1 cellular context compared by ENCODE assay signal in the genomic region with DNA sequence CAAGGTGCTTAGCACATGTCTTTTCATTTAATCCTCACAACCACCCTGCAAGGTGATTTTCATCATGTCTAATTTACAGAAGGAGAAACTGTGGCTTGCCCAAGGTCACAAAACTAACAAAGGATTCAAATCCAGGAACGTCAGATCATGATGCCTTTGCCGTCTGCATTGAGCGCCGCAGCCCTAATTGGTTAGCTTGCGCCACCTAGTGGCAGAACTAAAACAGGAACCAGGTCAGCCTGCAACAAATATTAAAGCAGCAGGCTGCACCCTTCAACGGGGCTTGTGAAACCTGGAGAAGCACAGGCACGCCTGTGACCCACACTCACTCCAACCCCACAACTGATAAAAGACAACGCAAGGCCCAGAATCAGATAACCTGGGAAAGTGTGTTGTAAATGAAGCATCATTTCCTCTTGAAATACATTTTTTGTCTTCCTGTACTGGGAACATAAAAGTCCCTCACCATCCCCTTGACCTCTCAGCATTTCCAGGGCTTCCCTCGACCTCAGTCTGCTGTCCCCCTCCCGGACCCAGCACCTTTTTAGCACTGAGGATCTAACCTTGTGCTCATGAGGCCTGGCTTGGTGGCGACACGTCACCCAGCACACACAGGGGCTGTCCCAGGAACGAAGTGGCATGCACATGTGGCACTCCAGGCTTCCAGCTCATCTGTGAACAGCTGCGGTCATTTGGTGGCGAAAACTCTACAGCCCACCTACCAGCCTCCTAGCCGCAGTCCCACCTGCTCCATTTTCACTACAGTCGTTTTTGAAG.
TF ChIP-seq lines count a peak whose summit lies in the region.

No MANE protein-coding gene starts in this region.

TF ChIP-seq in HepG2, 621 proteins besides CTCF, POLR2A, EP300 and RAD21 (continued from another document and continues in another):
- TF ChIP-seq, protein P1, sequence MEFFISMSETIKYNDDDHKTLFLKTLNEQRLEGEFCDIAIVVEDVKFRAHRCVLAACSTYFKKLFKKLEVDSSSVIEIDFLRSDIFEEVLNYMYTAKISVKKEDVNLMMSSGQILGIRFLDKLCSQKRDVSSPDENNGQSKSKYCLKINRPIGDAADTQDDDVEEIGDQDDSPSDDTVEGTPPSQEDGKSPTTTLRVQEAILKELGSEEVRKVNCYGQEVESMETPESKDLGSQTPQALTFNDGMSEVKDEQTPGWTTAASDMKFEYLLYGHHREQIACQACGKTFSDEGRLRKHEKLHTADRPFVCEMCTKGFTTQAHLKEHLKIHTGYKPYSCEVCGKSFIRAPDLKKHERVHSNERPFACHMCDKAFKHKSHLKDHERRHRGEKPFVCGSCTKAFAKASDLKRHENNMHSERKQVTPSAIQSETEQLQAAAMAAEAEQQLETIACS (CRISPR knock-in tag; IDR thresholded peaks at IDR 0.05), result no peak
- TF ChIP-seq ZNF841 (CRISPR knock-in tag; IDR thresholded peaks at IDR 0.05; ENCODE audit: borderline replicate concordance) (no peak), ETV5 (CRISPR knock-in tag; IDR thresholded peaks at IDR 0.05; ENCODE audit: borderline replicate concordance) (peak; percentile 28; the same call in 1 of the 2 replicates), ZEB1 (IDR thresholded peaks at IDR 0.05; ENCODE audit: insufficient replicate concordance, low read depth) (no peak), ZFP36 (IDR thresholded peaks at IDR 0.05; ENCODE audit: borderline replicate concordance, low read depth, low read length, partially characterized antibody) (no peak), MIER2 (CRISPR knock-in tag; IDR thresholded peaks at IDR 0.05) (no peak), FOXK1 (CRISPR knock-in tag; IDR thresholded peaks at IDR 0.05; ENCODE audit: borderline replicate concordance, low read depth) (peak; percentile 35; the same call in 1 of the 2 replicates), SRSF1 (optimal IDR thresholded peaks at IDR 0.05; ENCODE audit: low read depth, low read length) (no peak), KLF15 (CRISPR knock-in tag; IDR thresholded peaks at IDR 0.05; ENCODE audit: borderline replicate concordance) (no peak), ZNF207 (IDR thresholded peaks at IDR 0.05; ENCODE audit: borderline replicate concordance) (no peak), JUNB (CRISPR knock-in tag; IDR thresholded peaks at IDR 0.05; ENCODE audit: borderline replicate concordance) (no peak), TCF7L2 (IDR thresholded peaks at IDR 0.05; ENCODE audit: low read depth, low read length) (no peak), SMYD3 (CRISPR knock-in tag; IDR thresholded peaks at IDR 0.05) (peak; percentile 69; the same call in 1 of the 2 replicates), YEATS2 (CRISPR knock-in tag; IDR thresholded peaks at IDR 0.05; ENCODE audit: borderline replicate concordance) (peak; percentile 26; the same call in 1 of the 2 replicates), ZNF496 (CRISPR knock-in tag; IDR thresholded peaks at IDR 0.05; ENCODE audit: insufficient replicate concordance) (no peak), PPARG (CRISPR knock-in tag; conservative IDR thresholded peaks at IDR 0.05) (no peak), ARID2 (CRISPR knock-in tag; IDR thresholded peaks at IDR 0.05; ENCODE audit: borderline replicate concordance) (peak; percentile 50; the same call in 1 of the 2 replicates), RXRB (CRISPR knock-in tag; IDR thresholded peaks at IDR 0.05; ENCODE audit: borderline replicate concordance) (peak; percentile 50; the same call in 1 of the 2 replicates), ZNF605 (CRISPR knock-in tag; IDR thresholded peaks at IDR 0.05) (peak; percentile 41; the same call in 1 of the 2 replicates), GATA4 (IDR thresholded peaks at IDR 0.05; ENCODE audit: borderline replicate concordance, low read depth) (no peak), RXRA (CRISPR knock-in tag; IDR thresholded peaks at IDR 0.05) (no peak), SNAPC2 (CRISPR knock-in tag; IDR thresholded peaks at IDR 0.05) (peak; percentile 49; the same call in 1 of the 2 replicates), XBP1 (CRISPR knock-in tag; IDR thresholded peaks at IDR 0.05) (no peak), GATAD1 (CRISPR knock-in tag; IDR thresholded peaks at IDR 0.05) (0 out of 2 replicates have a peak, but pooled peaks have one; percentile 37), TBP (CRISPR knock-in tag; IDR thresholded peaks at IDR 0.05) (no peak), MTA3 (CRISPR knock-in tag; IDR thresholded peaks at IDR 0.05) (no peak), TOPORS (CRISPR knock-in tag; IDR thresholded peaks at IDR 0.05) (0 out of 2 replicates have a peak, but pooled peaks have one; percentile 31), SMAD1 (CRISPR knock-in tag; IDR thresholded peaks at IDR 0.05; ENCODE audit: borderline replicate concordance, low read depth) (peak; percentile 55; the same call in 1 of the 2 replicates), SAP130 (CRISPR knock-in tag; IDR thresholded peaks at IDR 0.05; ENCODE audit: low read depth) (peak; percentile 30; the same call in 1 of the 2 replicates), ZBTB38 (CRISPR knock-in tag; IDR thresholded peaks at IDR 0.05) (no peak), STAG1 (CRISPR knock-in tag; IDR thresholded peaks at IDR 0.05) (peak; percentile 94), PHF20 (CRISPR knock-in tag; IDR thresholded peaks at IDR 0.05) (no peak), ZNF746 (CRISPR knock-in tag; IDR thresholded peaks at IDR 0.05) (no peak), PAF1 (CRISPR knock-in tag; IDR thresholded peaks at IDR 0.05) (no peak), HOXA5 (CRISPR knock-in tag; IDR thresholded peaks at IDR 0.05) (0 out of 2 replicates have a peak, but pooled peaks have one; percentile 35), ZNF562 (CRISPR knock-in tag; IDR thresholded peaks at IDR 0.05; ENCODE audit: borderline replicate concordance) (no peak), MED1 (CRISPR knock-in tag; IDR thresholded peaks at IDR 0.05) (0 out of 2 replicates have a peak, but pooled peaks have one; percentile 19)
- TF ChIP-seq, protein P2, sequence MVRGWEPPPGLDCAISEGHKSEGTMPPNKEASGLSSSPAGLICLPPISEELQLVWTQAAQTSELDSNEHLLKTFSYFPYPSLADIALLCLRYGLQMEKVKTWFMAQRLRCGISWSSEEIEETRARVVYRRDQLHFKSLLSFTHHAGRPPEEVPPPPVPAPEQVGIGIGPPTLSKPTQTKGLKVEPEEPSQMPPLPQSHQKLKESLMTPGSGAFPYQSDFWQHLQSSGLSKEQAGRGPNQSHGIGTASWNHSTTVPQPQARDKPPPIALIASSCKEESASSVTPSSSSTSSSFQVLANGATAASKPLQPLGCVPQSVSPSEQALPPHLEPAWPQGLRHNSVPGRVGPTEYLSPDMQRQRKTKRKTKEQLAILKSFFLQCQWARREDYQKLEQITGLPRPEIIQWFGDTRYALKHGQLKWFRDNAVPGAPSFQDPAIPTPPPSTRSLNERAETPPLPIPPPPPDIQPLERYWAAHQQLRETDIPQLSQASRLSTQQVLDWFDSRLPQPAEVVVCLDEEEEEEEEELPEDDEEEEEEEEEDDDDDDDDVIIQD (CRISPR knock-in tag; IDR thresholded peaks at IDR 0.05; ENCODE audit: low read depth), result 0 out of 2 replicates have a peak, but pooled peaks have one; percentile 21
- TF ChIP-seq, protein P3, sequence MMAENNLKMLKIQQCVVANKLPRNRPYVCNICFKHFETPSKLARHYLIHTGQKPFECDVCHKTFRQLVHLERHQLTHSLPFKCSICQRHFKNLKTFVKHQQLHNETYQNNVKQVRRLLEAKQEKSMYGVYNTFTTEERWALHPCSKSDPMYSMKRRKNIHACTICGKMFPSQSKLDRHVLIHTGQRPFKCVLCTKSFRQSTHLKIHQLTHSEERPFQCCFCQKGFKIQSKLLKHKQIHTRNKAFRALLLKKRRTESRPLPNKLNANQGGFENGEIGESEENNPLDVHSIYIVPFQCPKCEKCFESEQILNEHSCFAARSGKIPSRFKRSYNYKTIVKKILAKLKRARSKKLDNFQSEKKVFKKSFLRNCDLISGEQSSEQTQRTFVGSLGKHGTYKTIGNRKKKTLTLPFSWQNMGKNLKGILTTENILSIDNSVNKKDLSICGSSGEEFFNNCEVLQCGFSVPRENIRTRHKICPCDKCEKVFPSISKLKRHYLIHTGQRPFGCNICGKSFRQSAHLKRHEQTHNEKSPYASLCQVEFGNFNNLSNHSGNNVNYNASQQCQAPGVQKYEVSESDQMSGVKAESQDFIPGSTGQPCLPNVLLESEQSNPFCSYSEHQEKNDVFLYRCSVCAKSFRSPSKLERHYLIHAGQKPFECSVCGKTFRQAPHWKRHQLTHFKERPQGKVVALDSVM (CRISPR knock-in tag; IDR thresholded peaks at IDR 0.05), result peak; percentile 15; the same call in 1 of the 2 replicates
- TF ChIP-seq, protein P4, sequence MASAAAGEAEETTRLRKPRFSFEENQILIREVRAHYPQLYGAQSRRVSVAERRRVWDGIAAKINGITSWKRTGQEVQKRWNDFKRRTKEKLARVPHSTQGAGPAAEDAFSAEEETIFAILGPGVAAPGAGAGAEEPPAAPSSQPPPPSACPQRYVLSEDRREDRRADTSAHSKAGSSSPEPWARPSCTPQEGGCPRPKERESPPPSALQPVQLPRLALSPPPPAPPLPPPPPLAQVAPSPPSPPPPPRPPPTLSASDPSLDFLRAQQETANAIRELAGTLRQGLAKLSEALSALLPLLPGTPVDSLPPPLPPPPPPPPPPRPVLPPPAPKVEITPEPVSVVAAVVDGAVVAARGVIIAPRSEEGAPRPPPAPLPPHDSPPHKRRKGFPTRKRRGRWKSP (CRISPR knock-in tag; IDR thresholded peaks at IDR 0.05), result no peak
- TF ChIP-seq, protein P5, sequence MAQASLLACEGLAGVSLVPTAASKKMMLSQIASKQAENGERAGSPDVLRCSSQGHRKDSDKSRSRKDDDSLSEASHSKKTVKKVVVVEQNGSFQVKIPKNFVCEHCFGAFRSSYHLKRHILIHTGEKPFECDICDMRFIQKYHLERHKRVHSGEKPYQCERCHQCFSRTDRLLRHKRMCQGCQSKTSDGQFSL (CRISPR knock-in tag; IDR thresholded peaks at IDR 0.05), result no peak
- TF ChIP-seq, protein P6, sequence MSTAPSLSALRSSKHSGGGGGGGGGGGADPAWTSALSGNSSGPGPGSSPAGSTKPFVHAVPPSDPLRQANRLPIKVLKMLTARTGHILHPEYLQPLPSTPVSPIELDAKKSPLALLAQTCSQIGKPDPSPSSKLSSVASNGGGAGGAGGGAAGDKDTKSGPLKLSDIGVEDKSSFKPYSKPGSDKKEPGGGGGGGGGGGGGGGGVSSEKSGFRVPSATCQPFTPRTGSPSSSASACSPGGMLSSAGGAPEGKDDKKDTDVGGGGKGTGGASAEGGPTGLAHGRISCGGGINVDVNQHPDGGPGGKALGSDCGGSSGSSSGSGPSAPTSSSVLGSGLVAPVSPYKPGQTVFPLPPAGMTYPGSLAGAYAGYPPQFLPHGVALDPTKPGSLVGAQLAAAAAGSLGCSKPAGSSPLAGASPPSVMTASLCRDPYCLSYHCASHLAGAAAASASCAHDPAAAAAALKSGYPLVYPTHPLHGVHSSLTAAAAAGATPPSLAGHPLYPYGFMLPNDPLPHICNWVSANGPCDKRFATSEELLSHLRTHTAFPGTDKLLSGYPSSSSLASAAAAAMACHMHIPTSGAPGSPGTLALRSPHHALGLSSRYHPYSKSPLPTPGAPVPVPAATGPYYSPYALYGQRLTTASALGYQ (CRISPR knock-in tag; IDR thresholded peaks at IDR 0.05), result no peak
- TF ChIP-seq, protein P7, sequence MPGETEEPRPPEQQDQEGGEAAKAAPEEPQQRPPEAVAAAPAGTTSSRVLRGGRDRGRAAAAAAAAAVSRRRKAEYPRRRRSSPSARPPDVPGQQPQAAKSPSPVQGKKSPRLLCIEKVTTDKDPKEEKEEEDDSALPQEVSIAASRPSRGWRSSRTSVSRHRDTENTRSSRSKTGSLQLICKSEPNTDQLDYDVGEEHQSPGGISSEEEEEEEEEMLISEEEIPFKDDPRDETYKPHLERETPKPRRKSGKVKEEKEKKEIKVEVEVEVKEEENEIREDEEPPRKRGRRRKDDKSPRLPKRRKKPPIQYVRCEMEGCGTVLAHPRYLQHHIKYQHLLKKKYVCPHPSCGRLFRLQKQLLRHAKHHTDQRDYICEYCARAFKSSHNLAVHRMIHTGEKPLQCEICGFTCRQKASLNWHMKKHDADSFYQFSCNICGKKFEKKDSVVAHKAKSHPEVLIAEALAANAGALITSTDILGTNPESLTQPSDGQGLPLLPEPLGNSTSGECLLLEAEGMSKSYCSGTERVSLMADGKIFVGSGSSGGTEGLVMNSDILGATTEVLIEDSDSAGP (CRISPR knock-in tag; IDR thresholded peaks at IDR 0.05; ENCODE audit: borderline replicate concordance), result peak; percentile 50; the same call in 1 of the 2 replicates
- TF ChIP-seq, protein P8, sequence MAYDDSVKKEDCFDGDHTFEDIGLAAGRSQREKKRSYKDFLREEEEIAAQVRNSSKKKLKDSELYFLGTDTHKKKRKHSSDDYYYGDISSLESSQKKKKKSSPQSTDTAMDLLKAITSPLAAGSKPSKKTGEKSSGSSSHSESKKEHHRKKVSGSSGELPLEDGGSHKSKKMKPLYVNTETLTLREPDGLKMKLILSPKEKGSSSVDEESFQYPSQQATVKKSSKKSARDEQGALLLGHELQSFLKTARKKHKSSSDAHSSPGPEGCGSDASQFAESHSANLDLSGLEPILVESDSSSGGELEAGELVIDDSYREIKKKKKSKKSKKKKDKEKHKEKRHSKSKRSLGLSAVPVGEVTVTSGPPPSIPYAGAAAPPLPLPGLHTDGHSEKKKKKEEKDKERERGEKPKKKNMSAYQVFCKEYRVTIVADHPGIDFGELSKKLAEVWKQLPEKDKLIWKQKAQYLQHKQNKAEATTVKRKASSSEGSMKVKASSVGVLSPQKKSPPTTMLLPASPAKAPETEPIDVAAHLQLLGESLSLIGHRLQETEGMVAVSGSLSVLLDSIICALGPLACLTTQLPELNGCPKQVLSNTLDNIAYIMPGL (CRISPR knock-in tag; IDR thresholded peaks at IDR 0.05; ENCODE audit: borderline replicate concordance in 1 of 2, low read depth in 1 of 2), result peak; percentile 51 to 80; a peak in 3 of 4 replicates
- TF ChIP-seq, protein P9, sequence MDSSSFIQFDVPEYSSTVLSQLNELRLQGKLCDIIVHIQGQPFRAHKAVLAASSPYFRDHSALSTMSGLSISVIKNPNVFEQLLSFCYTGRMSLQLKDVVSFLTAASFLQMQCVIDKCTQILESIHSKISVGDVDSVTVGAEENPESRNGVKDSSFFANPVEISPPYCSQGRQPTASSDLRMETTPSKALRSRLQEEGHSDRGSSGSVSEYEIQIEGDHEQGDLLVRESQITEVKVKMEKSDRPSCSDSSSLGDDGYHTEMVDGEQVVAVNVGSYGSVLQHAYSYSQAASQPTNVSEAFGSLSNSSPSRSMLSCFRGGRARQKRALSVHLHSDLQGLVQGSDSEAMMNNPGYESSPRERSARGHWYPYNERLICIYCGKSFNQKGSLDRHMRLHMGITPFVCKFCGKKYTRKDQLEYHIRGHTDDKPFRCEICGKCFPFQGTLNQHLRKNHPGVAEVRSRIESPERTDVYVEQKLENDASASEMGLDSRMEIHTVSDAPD (CRISPR knock-in tag; IDR thresholded peaks at IDR 0.05), result no peak
- TF ChIP-seq, protein P10, sequence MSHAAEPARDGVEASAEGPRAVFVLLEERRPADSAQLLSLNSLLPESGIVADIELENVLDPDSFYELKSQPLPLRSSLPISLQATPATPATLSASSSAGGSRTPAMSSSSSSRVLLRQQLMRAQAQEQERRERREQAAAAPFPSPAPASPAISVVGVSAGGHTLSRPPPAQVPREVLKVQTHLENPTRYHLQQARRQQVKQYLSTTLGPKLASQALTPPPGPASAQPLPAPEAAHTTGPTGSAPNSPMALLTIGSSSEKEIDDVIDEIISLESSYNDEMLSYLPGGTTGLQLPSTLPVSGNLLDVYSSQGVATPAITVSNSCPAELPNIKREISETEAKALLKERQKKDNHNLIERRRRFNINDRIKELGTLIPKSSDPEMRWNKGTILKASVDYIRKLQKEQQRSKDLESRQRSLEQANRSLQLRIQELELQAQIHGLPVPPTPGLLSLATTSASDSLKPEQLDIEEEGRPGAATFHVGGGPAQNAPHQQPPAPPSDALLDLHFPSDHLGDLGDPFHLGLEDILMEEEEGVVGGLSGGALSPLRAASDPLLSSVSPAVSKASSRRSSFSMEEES (CRISPR knock-in tag; IDR thresholded peaks at IDR 0.05), result 0 out of 2 replicates have a peak, but pooled peaks have one; percentile 45
